Comparison of ENCODE assay signal across 12 cellular contexts in the genomic region with DNA sequence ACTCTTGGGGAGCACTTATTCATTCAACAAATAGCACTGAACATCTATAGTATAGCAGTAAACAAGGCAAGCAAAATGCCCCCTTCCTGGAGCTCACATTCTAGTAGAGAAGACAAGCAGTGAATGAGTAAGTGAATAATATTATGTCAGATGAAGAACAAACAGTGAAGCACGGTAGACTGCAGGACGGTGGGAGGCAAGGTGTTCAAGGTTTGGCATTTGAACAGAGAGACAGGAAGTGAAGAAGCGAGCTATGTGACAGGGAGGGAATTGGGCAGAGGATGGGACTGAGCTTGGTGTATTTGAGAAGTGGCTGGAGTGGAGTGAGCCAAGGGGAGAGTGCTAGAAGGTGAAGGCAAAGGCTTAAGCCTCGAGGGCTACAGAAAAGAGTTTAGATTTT. TPM values are rescaled to one million over a fixed set of nuclear protein-coding genes. Genes with fewer than 3 reads are reported as not detected.
DNase-seq lines count a peak whose midpoint lies in the region; ATAC-seq and TF ChIP-seq lines count a peak whose summit lies in the region.
"Had no signal": no experiment of that assay in that cellular context is flagged by ENCODE, and none has a peak within 500 bp of the region (broad histone marks: within the 10 kb centered on the region; RNA-seq: fewer than 3 reads in every experiment).

No MANE protein-coding gene starts in this region.

- CTCF ChIA-PET in naive thymus-derived CD4-positive, alpha-beta T cell (lab: Charles Lee) = interaction anchor here (5.3 kb wide), 1 partner anchor 11 kb away, joined by 35 read pairs; no protein-coding TSS in a partner anchor

- H4K20me1 ChIP-seq in H9 (ENCODE audit: control insufficient read depth, insufficient read depth, insufficient read length) = no peaks in the 10 kb centered on the region

- no peak overlapping the region for H2BK120ac ChIP-seq in H9 (ENCODE audit: low read depth, low read length, poor library complexity, severe bottlenecking)

- H4K8ac ChIP-seq in H9 (replicated peaks; ENCODE audit: insufficient read length, low read depth, low read length) = no peak overlapping the region

- no peak for DNase-seq in H9
- no peak for DNase-seq in adipocyte (ENCODE audit: low read depth)
- DNase-seq in naive thymus-derived CD4-positive, alpha-beta T cell = peak in 1 of 9 donors; percentile 19
- DNase-seq in T-helper 9 cell = no peak
- DNase-seq in stimulated activated CD4-positive, alpha-beta T cell treated with anti-CD3 and anti-CD28 coated beads, Interleukin-4, amount 100 ng/mL, for 1 hour = no peak
- DNase-seq: activated CD4-positive, alpha-beta T cell treated with anti-CD3 and anti-CD28 coated beads for 1 hour; COR-L47; NCI-H774; stimulated activated naive CD4-positive, alpha-beta T cell had no signal

- H3K4me1 ChIP-seq in H9 (ENCODE audit: insufficient read depth, low read length) (no peaks in the 10 kb centered on the region; the same call in 1 of the 2 replicates), adipocyte (ENCODE audit: control insufficient read depth, insufficient read depth, low read length) (peaks cover 32% of the 10 kb centered on the region)
- peaks cover 25 to 28% of the 10 kb centered on the region in 2 donors for H3K4me1 ChIP-seq in naive thymus-derived CD4-positive, alpha-beta T cell (ENCODE audit: control insufficient read depth in 2 of 2, insufficient read depth in 2 of 2, low read length in 2 of 2)

- H3K4me1 Mint-ChIP-seq in H9 = peaks cover 10 to 14% of the 10 kb centered on the region in 2 experiments
- H3K4me1 Mint-ChIP-seq in naive thymus-derived CD4-positive, alpha-beta T cell = peaks cover 30 to 58% (median 48%) of the 10 kb centered on the region in 7 donors

- peaks cover 20% of the 10 kb centered on the region for H3K36me3 ChIP-seq in adipocyte (ENCODE audit: control insufficient read depth, insufficient read depth, low read length, severe bottlenecking)
- H3K36me3 ChIP-seq in naive thymus-derived CD4-positive, alpha-beta T cell (ENCODE audit: control insufficient read depth in 2 of 3, insufficient read depth in 3 of 3, low read length in 3 of 3) = peaks cover 0 to 17% (median 4%) of the 10 kb centered on the region in 3 experiments

- H3K23me2 ChIP-seq in H9 (ENCODE audit: insufficient read length, low read depth, low read length, poor library complexity, severe bottlenecking) = peaks cover 7% of the 10 kb centered on the region

- no peak overlapping the region for H4K91ac ChIP-seq in H9 (ENCODE audit: insufficient read length, low read depth, low read length)

- H4K5ac ChIP-seq in H9 (ENCODE audit: insufficient read length, low read depth, low read length) = no peak overlapping the region

- H3K4ac ChIP-seq in H9 (ENCODE audit: low read depth, low read length) = no peak overlapping the region

- no peak overlapping the region for H3K9ac ChIP-seq in H9 (ENCODE audit: extremely low read depth, insufficient read length, low read length)
- H3K9ac ChIP-seq in adipocyte (ENCODE audit: low read length) = peak overlapping the region; percentile 89

- H3K14ac ChIP-seq in H9 (ENCODE audit: insufficient read depth, low read length) = no peak overlapping the region

- H3K9me3 ChIP-seq in H9 (ENCODE audit: control insufficient read depth, low read depth, low read length) (no peaks in the 10 kb centered on the region), adipocyte (ENCODE audit: control insufficient read depth, low read length) (no peaks in the 10 kb centered on the region)
- H3K9me3 ChIP-seq in naive thymus-derived CD4-positive, alpha-beta T cell (ENCODE audit: control insufficient read depth in 2 of 3, low read length in 3 of 3) = no peaks in the 10 kb centered on the region

- no peak overlapping the region for H3T11ph ChIP-seq in H9 (ENCODE audit: low read length)

- no CpG with 5 or more reads among the region's 4 CpGs for WGBS in H9 (ENCODE audit: extremely low coverage, insufficient read length, low lambda C conversion rate)

- ATAC-seq in naive thymus-derived CD4-positive, alpha-beta T cell = no peak
- ATAC-seq in GM18873 (IDR thresholded peaks at IDR 0.05; ENCODE audit: low FRiP score, unreplicated experiment) = no peak
- no peak for ATAC-seq in GM19324 (IDR thresholded peaks at IDR 0.05; ENCODE audit: low FRiP score, unreplicated experiment)

- no peaks in the 10 kb centered on the region for H3K79me2 ChIP-seq in H9 (ENCODE audit: insufficient read depth, low read length)

- no peak overlapping the region for H2AK5ac ChIP-seq in H9 (ENCODE audit: insufficient read length, low read length)

- POLR2A ChIA-PET in naive thymus-derived CD4-positive, alpha-beta T cell (lab: Charles Lee) = interaction anchor here (0.8 to 5.2 kb wide), 13 partner anchors 10 to 386 kb away, joined by 3 to 64 read pairs (median 5); a partner anchor contains a TSS

- no peak overlapping the region for H3K4me2 ChIP-seq in H9 (ENCODE audit: insufficient read depth, insufficient read length, low read length)

- H3K23ac ChIP-seq in H9 (ENCODE audit: insufficient read length, low read depth, low read length) = no peak overlapping the region

- no peak overlapping the region for H2AFZ ChIP-seq in H9 (ENCODE audit: low read length)

- no peak overlapping the region for H2BK20ac ChIP-seq in H9 (ENCODE audit: low read depth, low read length, poor library complexity, severe bottlenecking)

- H3K27ac Mint-ChIP-seq in H9 = no peak overlapping the region
- peak overlapping the region; percentile 94 to 100 (median 99) for H3K27ac Mint-ChIP-seq in naive thymus-derived CD4-positive, alpha-beta T cell

- no peak for TF ChIP-seq CTCF in 22Rv1 (IDR thresholded peaks at IDR 0.05)
- TF ChIP-seq CTCF in H9 (conservative IDR thresholded peaks at IDR 0.05) = no peak

- peak overlapping the region; percentile 89 for H3K4me3 ChIP-seq in adipocyte (ENCODE audit: low read length)
- peak overlapping the region; percentile 98 for H3K4me3 ChIP-seq in naive thymus-derived CD4-positive, alpha-beta T cell (ENCODE audit: low read length)

- no peaks in the 10 kb centered on the region for H3K27me3 ChIP-seq in H9 (ENCODE audit: insufficient read depth, low read length)
- no peaks in the 10 kb centered on the region for H3K27me3 ChIP-seq in adipocyte (replicated peaks; ENCODE audit: control insufficient read depth, insufficient read depth, low read length)
- no peaks in the 10 kb centered on the region for H3K27me3 ChIP-seq in naive thymus-derived CD4-positive, alpha-beta T cell (ENCODE audit: control insufficient read depth in 2 of 2, insufficient read depth in 2 of 2, low read length in 2 of 2)

- H2BK5ac ChIP-seq in H9 (ENCODE audit: insufficient read length, low read length) = no peak overlapping the region

- peaks cover 5 to 35% (median 23%) of the 10 kb centered on the region in 3 experiments for H3K36me3 Mint-ChIP-seq in H9 (ENCODE audit: insufficient read depth in 1 of 3, low read depth in 3 of 3)
- H3K36me3 Mint-ChIP-seq in naive thymus-derived CD4-positive, alpha-beta T cell = peaks cover 0 to 7% (median 4%) of the 10 kb centered on the region in 5 donors

- H3K27me3 Mint-ChIP-seq in H9 (ENCODE audit: low read depth) = peaks cover 5% of the 10 kb centered on the region
- H3K27me3 Mint-ChIP-seq in naive thymus-derived CD4-positive, alpha-beta T cell = no peaks in the 10 kb centered on the region

- H3K79me1 ChIP-seq in H9 (ENCODE audit: insufficient read depth, low read depth, low read length, poor library complexity, severe bottlenecking) = no peaks in the 10 kb centered on the region

- no peak overlapping the region for H3K56ac ChIP-seq in H9 (ENCODE audit: insufficient read length, low read depth, low read length)

- peaks cover 0 to 4% of the 10 kb centered on the region in 2 experiments; a peak in 2 of 5 replicates for H3K9me3 Mint-ChIP-seq in H9
- H3K9me3 Mint-ChIP-seq in naive thymus-derived CD4-positive, alpha-beta T cell = peaks cover 0 to 1% (median 0%) of the 10 kb centered on the region in 11 donors

- no peak overlapping the region for H3K18ac ChIP-seq in H9 (ENCODE audit: insufficient read length, low read depth, low read length)

- peak overlapping the region; percentile 88 to 94; a peak in 2 of 5 replicates for H3K4me3 Mint-ChIP-seq in H9
- H3K4me3 Mint-ChIP-seq in naive thymus-derived CD4-positive, alpha-beta T cell = peak overlapping the region; percentile 71 to 99 (median 98)

- intact Hi-C loops in naive thymus-derived CD4-positive, alpha-beta T cell (cut with micrococcal nuclease) = loop anchor here in 1 of 2 donors (1.0 to 10.0 kb wide), 5 partner anchors 182 to 570 kb away; a partner anchor contains a TSS

- H3K27ac ChIP-seq in 22Rv1 (peak overlapping the region; percentile 95; the same call in 1 of the 2 replicates), H9 (ENCODE audit: insufficient read length, low read depth, low read length) (no peak overlapping the region)
- H3K27ac ChIP-seq in naive thymus-derived CD4-positive, alpha-beta T cell (ENCODE audit: low read depth, low read length) = peak overlapping the region; percentile 98

- H2BK15ac ChIP-seq in H9 (ENCODE audit: low read depth, low read length) = no peak overlapping the region

- no peak overlapping the region for H2BK12ac ChIP-seq in H9 (ENCODE audit: insufficient read length, low read depth, low read length)

RNA-seq across cellular contexts. Expression of a gene that starts 1.4 kb away (rescaled TPM):
- total RNA-seq in H9 (2021) = 15.5 and 17.2 TPM in 2 replicates
- total RNA-seq in naive thymus-derived CD4-positive, alpha-beta T cell = 10 to 100 TPM; 21.0 to 64.9 (median 29.6) TPM
- polyA plus RNA-seq in naive thymus-derived CD4-positive, alpha-beta T cell = 10 to 100 TPM; 30.1 to 31.0 TPM

RNA-seq across cellular contexts. Expression of a gene that starts 17.2 kb away (rescaled TPM):
- 18.8 and 19.5 TPM in 2 replicates for total RNA-seq in H9 (2021)
- 10 to 100 TPM in 2 of 5 experiments, 1 to 10 TPM in 3; 5.1 to 10.8 (median 8.8) TPM for total RNA-seq in naive thymus-derived CD4-positive, alpha-beta T cell
- 1 to 10 TPM; 5.4 to 6.4 TPM for polyA plus RNA-seq in naive thymus-derived CD4-positive, alpha-beta T cell

RNA-seq across cellular contexts. Expression of a gene that starts 18.1 kb away (rescaled TPM):
- 6.8 and 9.1 TPM in 2 replicates for total RNA-seq in H9 (2021)
- 1 to 10 TPM in 3 of 5 experiments, under 1 TPM in 2; 0.70 to 3.2 (median 1.4) TPM for total RNA-seq in naive thymus-derived CD4-positive, alpha-beta T cell
- 10 to 100 TPM in 1 of 2 donors, 1 to 10 TPM in 1; 8.3 to 11.9 TPM for polyA plus RNA-seq in naive thymus-derived CD4-positive, alpha-beta T cell

RNA-seq across cellular contexts. Expression of a gene that starts 32.3 kb away (rescaled TPM):
- total RNA-seq in H9 (2021) = 2.0 and 2.1 TPM in 2 replicates
- total RNA-seq in naive thymus-derived CD4-positive, alpha-beta T cell = 1 to 10 TPM in 2 of 5 experiments, under 1 TPM in 3; 0.19 to 2.2 (median 0.38) TPM
- polyA plus RNA-seq in naive thymus-derived CD4-positive, alpha-beta T cell = not detected

RNA-seq across cellular contexts. Expression of a gene that starts 44.6 kb away (rescaled TPM):
- total RNA-seq in H9 (2021) = 33.5 and 34.0 TPM in 2 replicates
- 10 to 100 TPM; 16.0 to 34.5 (median 28.1) TPM for total RNA-seq in naive thymus-derived CD4-positive, alpha-beta T cell
- 10 to 100 TPM; 44.8 to 54.5 TPM for polyA plus RNA-seq in naive thymus-derived CD4-positive, alpha-beta T cell

Comparison
In these comparisons a context has a peak if more than half of its experiments do, and no peak if none do; other contexts are left out.
1. H3K27ac Mint-ChIP-seq: peak in naive thymus-derived CD4-positive, alpha-beta T cell (9 of 9); none in H9 (0 of 3).